In the genomic region with DNA sequence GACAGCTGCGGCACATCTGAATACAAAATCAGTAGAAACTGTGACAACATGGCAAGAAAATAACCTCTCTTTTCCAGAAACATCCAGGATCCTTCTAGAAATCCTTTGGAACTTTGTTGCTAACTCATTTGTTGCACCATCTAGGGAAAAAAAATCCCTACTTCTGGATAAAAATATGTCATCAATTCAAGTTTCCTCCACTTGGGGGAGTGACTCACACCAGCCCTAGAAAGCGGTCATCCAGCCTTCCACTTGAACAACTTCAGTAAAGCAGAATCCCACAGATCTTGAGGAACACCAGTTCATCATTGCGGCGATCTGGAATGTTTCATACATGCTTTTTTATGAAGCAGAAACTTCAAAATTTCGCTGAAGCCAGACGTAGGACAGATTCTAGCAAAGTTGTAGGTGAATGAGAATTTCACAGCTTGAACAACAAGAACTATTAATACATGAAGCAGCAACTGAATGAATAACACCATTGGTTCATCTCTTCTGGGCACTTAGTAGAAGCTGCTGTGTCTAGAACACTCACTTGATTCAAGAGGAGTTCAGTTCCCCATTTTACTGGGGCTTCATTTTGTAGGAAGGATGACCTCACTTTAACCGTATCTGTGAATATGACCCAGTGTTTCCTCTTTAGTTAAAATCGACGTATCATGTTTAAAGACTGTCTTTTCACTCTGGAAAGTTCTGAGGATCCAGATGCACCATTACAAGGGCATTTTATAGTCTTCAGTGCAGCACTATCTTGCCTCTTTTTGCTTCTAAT, we compare ENCODE assay signal across 11 cellular contexts. TPM values are rescaled to one million over a fixed set of nuclear protein-coding genes. Genes with fewer than 3 reads are reported as not detected.
DNase-seq lines count a peak whose midpoint lies in the region; ATAC-seq, FAIRE-seq and TF ChIP-seq lines count a peak whose summit lies in the region.
"Had no signal": no experiment of that assay in that cellular context is flagged by ENCODE, and none has a peak within 500 bp of the region (broad histone marks: within the 10 kb centered on the region; RNA-seq: fewer than 3 reads in every experiment).

No MANE protein-coding gene starts in this region.

- H3K9ac ChIP-seq in HepG2 (ENCODE audit: insufficient read depth, low read depth, low read length), result no peak overlapping the region
- no peak overlapping the region for H3K9ac ChIP-seq in OCI-LY1 (ENCODE audit: low read length)

- no peaks in the 10 kb centered on the region for H3K4me1 ChIP-seq in HepG2 (ENCODE audit: insufficient read depth, low read length)
- H3K4me1 ChIP-seq in right lobe of liver, result no peaks in the 10 kb centered on the region
- no peaks in the 10 kb centered on the region for H3K4me1 ChIP-seq in OCI-LY1 (ENCODE audit: insufficient read depth, low read length, severe bottlenecking)
- H3K4me1 ChIP-seq: psoas muscle had no signal

- H3K9me2 ChIP-seq in OCI-LY1 (ENCODE audit: low read depth, low read length), result no peaks in the 10 kb centered on the region

- TF ChIP-seq CTCF in HepG2 (CRISPR knock-in tag; IDR thresholded peaks at IDR 0.05) (peak; percentile 35), right lobe of liver (IDR thresholded peaks at IDR 0.05) (peak in 2 of 4 donors; percentile 12 to 20), OCI-LY1 (IDR thresholded peaks at IDR 0.05; ENCODE audit: low read length) (peak; percentile 40; the same call in 1 of the 2 replicates)

- no peaks in the 10 kb centered on the region for H4K20me1 ChIP-seq in HepG2 (ENCODE audit: insufficient read depth, low read length)
- no peaks in the 10 kb centered on the region for H4K20me1 ChIP-seq in OCI-LY1 (ENCODE audit: insufficient read depth, low read length)

- WGBS in HepG2 (ENCODE audit: low lambda C conversion rate), result 16% methylated on average over 9 of the region's 9 CpGs
- 36% methylated on average over 8 of the region's 9 CpGs for WGBS in right lobe of liver (ENCODE audit: insufficient coverage, low coverage, low lambda C conversion rate, missing lambda C conversion rate)

- no peak for TF ChIP-seq RAD21 in HepG2 (CRISPR knock-in tag; IDR thresholded peaks at IDR 0.05)

- H2AFZ ChIP-seq in HepG2 (ENCODE audit: low read length) (no peak overlapping the region), OCI-LY1 (ENCODE audit: low read length) (no peak overlapping the region)

- CTCF ChIA-PET in HepG2 (lab: Yijun Ruan, JAX; ENCODE audit: low intra/inter-chr PET ratio, low total read pairs), result no interaction called here

- ATAC-seq in HepG2, result peak; percentile 64
- ATAC-seq in right lobe of liver, result no peak
- no peak for ATAC-seq in HG03025 (IDR thresholded peaks at IDR 0.05; ENCODE audit: low FRiP score, unreplicated experiment)
- ATAC-seq: psoas muscle had no signal

- no peak for TF ChIP-seq POLR2A in HepG2 (IDR thresholded peaks at IDR 0.05; ENCODE audit: insufficient read depth in 1 of 2, low read depth in 2 of 2, low read length in 2 of 2)
- no peak for TF ChIP-seq POLR2A in right lobe of liver (IDR thresholded peaks at IDR 0.05)

- no peaks in the 10 kb centered on the region for H3F3A ChIP-seq in OCI-LY1 (ENCODE audit: insufficient read depth, low read length)

- POLR2A ChIA-PET in HepG2 (lab: Yijun Ruan, JAX), result no interaction called here

- TF ChIP-seq EP300 in HepG2 (IDR thresholded peaks at IDR 0.05; ENCODE audit: low read depth in 2 of 2, low read length in 2 of 2) (no peak), HepG2 (CRISPR knock-in tag; IDR thresholded peaks at IDR 0.05; ENCODE audit: borderline replicate concordance) (no peak)

- H3K4me2 ChIP-seq in HepG2 (ENCODE audit: low read depth, low read length) (no peak overlapping the region), OCI-LY1 (ENCODE audit: low read length) (no peak overlapping the region)

- no peaks in the 10 kb centered on the region for H3K9me3 ChIP-seq in HepG2 (ENCODE audit: low read length)
- no peaks in the 10 kb centered on the region for H3K9me3 ChIP-seq in right lobe of liver
- no peaks in the 10 kb centered on the region for H3K9me3 ChIP-seq in OCI-LY1 (ENCODE audit: low read length)
- H3K9me3 ChIP-seq: psoas muscle had no signal

- intact Hi-C loops in HepG2 (cut with micrococcal nuclease; ENCODE audit: unreplicated experiment) (no loop called here), right lobe of liver (cut with DNase I) (no loop called here)

- peak; percentile 90 for FAIRE-seq in HepG2 (lab: Jason Lieb, UNC)
- FAIRE-seq: G401.6 had no signal

- H3K27me3 ChIP-seq in HepG2 (ENCODE audit: control insufficient read depth in 1 of 2, insufficient read depth in 2 of 2, low read length in 2 of 2) (no peaks in the 10 kb centered on the region), right lobe of liver (no peaks in the 10 kb centered on the region), OCI-LY1 (ENCODE audit: insufficient read depth, low read length) (no peaks in the 10 kb centered on the region)

- H3K27ac ChIP-seq in HepG2 (ENCODE audit: extremely low read length, insufficient read depth, low read length) (no peak overlapping the region), right lobe of liver (no peak overlapping the region), OCI-LY1 (ENCODE audit: low read depth, low read length, poor library complexity, severe bottlenecking) (no peak overlapping the region)
- H3K27ac ChIP-seq: psoas muscle had no signal

- H3K79me2 ChIP-seq in HepG2 (ENCODE audit: insufficient read depth, low read length) (no peaks in the 10 kb centered on the region), OCI-LY1 (ENCODE audit: insufficient read depth, low read length) (no peaks in the 10 kb centered on the region)

- in situ Hi-C loops in HepG2 (cut with HindIII; ENCODE audit: extremely low pct_ligation_motif_present, low pct_unique_long_range_greater_than_20kb), result no loop called here

- peak; percentile 21 for DNase-seq in HepG2 (ENCODE audit: low spot score)
- no peak for DNase-seq in right lobe of liver
- DNase-seq in foreskin melanocyte, result peak; percentile 7
- DNase-seq in activated CD8-positive, alpha-beta memory T cell treated with anti-CD3 and anti-CD28 coated beads, Interleukin-2, amount 50 U/mL, for 48 hours, result no peak
- DNase-seq in central memory CD4-positive, alpha-beta T cell, result no peak
- DNase-seq in kidney glomerular epithelial cell (lab: John Stamatoyannopoulos, UW), result no peak
- DNase-seq: psoas muscle had no signal

- H3K36me3 ChIP-seq in HepG2 (replicated peaks in 1 of 2; ENCODE audit: control insufficient read depth in 1 of 2, insufficient read depth in 2 of 2, low read length in 2 of 2), result no peaks in the 10 kb centered on the region
- no peaks in the 10 kb centered on the region for H3K36me3 ChIP-seq in right lobe of liver
- no peaks in the 10 kb centered on the region for H3K36me3 ChIP-seq in OCI-LY1 (ENCODE audit: insufficient read depth, low read length)

- H3K4me3 ChIP-seq in HepG2 (replicated peaks in 1 of 3; ENCODE audit: insufficient read depth in 1 of 3, low read depth in 2 of 3, low read length in 3 of 3) (no peak overlapping the region), right lobe of liver (no peak overlapping the region), OCI-LY1 (ENCODE audit: low read depth, low read length, poor library complexity, severe bottlenecking) (no peak overlapping the region)
- H3K4me3 ChIP-seq: psoas muscle had no signal

- no TSS peak for BruUV-seq in HepG2 (replicated peaks; lab: Mats Ljungman, UMichigan)

TF ChIP-seq in HepG2, 621 proteins besides CTCF, POLR2A, EP300 and RAD21:
- TF ChIP-seq ZMYM3 (CRISPR knock-in tag; IDR thresholded peaks at IDR 0.05) (no peak), ZFY (CRISPR knock-in tag; IDR thresholded peaks at IDR 0.05) (no peak), SMC3 (IDR thresholded peaks at IDR 0.05; ENCODE audit: low read length) (peak; percentile 19; the same call in 1 of the 2 replicates), STAG1 (CRISPR knock-in tag; IDR thresholded peaks at IDR 0.05) (peak; percentile 38; the same call in 1 of the 2 replicates), HES4 (CRISPR knock-in tag; IDR thresholded peaks at IDR 0.05; ENCODE audit: borderline replicate concordance) (no peak), HMG20B (CRISPR knock-in tag; conservative IDR thresholded peaks at IDR 0.05) (no peak)

RNA-seq across cellular contexts. Expression of gene LRRTM1, which starts 48.0 kb away (rescaled TPM):
- total RNA-seq in HepG2 (2016; rRNA removed; fragmentation: Illumina TruSeq; extraction: Trizol), result not detected in 2 replicates
- not detected in 2 replicates for total RNA-seq in HepG2 (2016; cell fraction: cytosol; rRNA removed; fragmentation: Illumina TruSeq; extraction: Trizol; ENCODE audit: low read depth)
- not detected in 2 replicates for total RNA-seq in HepG2 (2016; cell fraction: insoluble cytoplasmic fraction; rRNA removed; fragmentation: Illumina TruSeq; extraction: Trizol)
- total RNA-seq in HepG2 (2016; cell fraction: membrane; rRNA removed; fragmentation: Illumina TruSeq; extraction: Trizol), result not detected in 2 replicates
- total RNA-seq in HepG2 (2016; cell fraction: nucleus; rRNA removed; fragmentation: Illumina TruSeq; extraction: Trizol), result not detected in 2 replicates
- not detected in 2 replicates for polyA plus RNA-seq in HepG2 (2011; rRNA removed)
- not detected in 2 replicates for polyA plus RNA-seq in HepG2 (2011; cell fraction: cytosol; rRNA removed)
- not detected in 2 replicates for polyA plus RNA-seq in HepG2 (2011; cell fraction: nucleus; rRNA removed)
- polyA plus RNA-seq in HepG2 (2012), result not detected in 2 replicates
- not detected in 2 replicates for polyA plus RNA-seq in HepG2 (2016; cell fraction: cytosol; fragmentation: Illumina TruSeq; extraction: Trizol; ENCODE audit: low read depth)
- polyA plus RNA-seq in HepG2 (2016; cell fraction: insoluble cytoplasmic fraction; fragmentation: Illumina TruSeq; extraction: Trizol; ENCODE audit: low read depth), result not detected in 2 replicates
- polyA plus RNA-seq in HepG2 (2016; cell fraction: membrane; fragmentation: Illumina TruSeq; extraction: Trizol; ENCODE audit: low read depth), result not detected in 2 replicates
- not detected in 2 replicates for polyA plus RNA-seq in HepG2 (2016; cell fraction: nucleus; fragmentation: Illumina TruSeq; extraction: Trizol; ENCODE audit: insufficient read depth, low read depth)
- polyA minus RNA-seq in HepG2 (2011; rRNA and poly(A)+ RNA removed; ENCODE audit: low replicate concordance), result not detected in 2 replicates
- polyA minus RNA-seq in HepG2 (2011; cell fraction: cytosol; rRNA and poly(A)+ RNA removed), result not detected in 2 replicates
- not detected in 2 replicates for polyA minus RNA-seq in HepG2 (2011; cell fraction: nucleus; rRNA and poly(A)+ RNA removed)
- under 1 TPM in 1 of 6 experiments, not detected in 5; 0.46 TPM for total RNA-seq in right lobe of liver
- total RNA-seq: glomerular endothelial cell had no signal

Comparison
In these comparisons a context has a peak if more than half of its experiments do, and no peak if none do; other contexts are left out.
1. DNase-seq: peak in HepG2 (single experiment) and foreskin melanocyte (single experiment); none in right lobe of liver (0 of 3), activated CD8-positive, alpha-beta memory T cell treated with anti-CD3 and anti-CD28 coated beads, Interleukin-2, amount 50 U/mL, for 48 hours (single experiment), central memory CD4-positive, alpha-beta T cell (single experiment) and kidney glomerular epithelial cell (single experiment).